Comparison of ENCODE assay signal across 22 cellular contexts in genomic region chr20:42152570-42152969, GRCh38.
"Had no signal": no experiment of that assay in that cellular context is flagged by ENCODE, and none has a peak within 500 bp of the region (broad histone marks: within the 10 kb centered on the region; RNA-seq: fewer than 3 reads in every experiment).

No MANE protein-coding gene starts in this region.

- DNase-seq: immature natural killer cell; left ventricle myocardium inferior; naive B cell; natural killer cell; nephron progenitor cell; occipital lobe; right lobe of liver; stimulated activated CD4-positive, alpha-beta T cell treated with anti-CD3 and anti-CD28 coated beads, Interleukin-12 subunit alpha, Interleukin-12 subunit beta, amount 100 ng/mL, for 4 hours; stimulated activated CD4-positive, alpha-beta T cell treated with anti-CD3 and anti-CD28 coated beads, Interleukin-15, amount 100 ng/mL, for 24 hours; stimulated activated CD4-positive, alpha-beta T cell treated with anti-CD3 and anti-CD28 coated beads, Interleukin-2, amount 100 ng/mL, for 24 hours; stimulated activated CD4-positive, alpha-beta T cell treated with anti-CD3 and anti-CD28 coated beads, Interleukin-4, amount 100 ng/mL, for 1 hour; stimulated activated naive B cell treated with anti-CD40 and anti-IgM and Interleukin-4, amounts not matched to agents 10 μg/mL and 1 μg/mL and 100 μg/mL, for 72 hours; stimulated activated naive CD8-positive, alpha-beta T cell treated with anti-CD3 and anti-CD28 coated beads, Interleukin-15, Interleukin-2, amounts not matched to agents 100 U/mL and 50 U/mL, for 24 hours; stomach; tibial artery; uterus had no signal

- H3K9me3 ChIP-seq: left ventricle myocardium inferior, neutrophil, right atrium auricular region, right lobe of liver, stomach, thoracic aorta, tibial artery, uterus had no signal

- H3K27me3 ChIP-seq: neural progenitor cell, neutrophil, right atrium auricular region, right lobe of liver, stomach, tibial artery, uterus had no signal

- H3K4me1 ChIP-seq: left ventricle myocardium inferior, neural progenitor cell, parathyroid adenoma, right atrium auricular region, right lobe of liver, stomach, tibial artery, uterus had no signal

- H3K36me3 ChIP-seq: left ventricle myocardium inferior, neural progenitor cell, neutrophil, right atrium auricular region, right lobe of liver, stomach, thoracic aorta, tibial artery, uterus had no signal

- H3K27ac ChIP-seq: left ventricle myocardium inferior, neural progenitor cell, neutrophil, parathyroid adenoma, right atrium auricular region, right lobe of liver, stomach, thoracic aorta, tibial artery, uterus had no signal

- ATAC-seq: natural killer cell; right lobe of liver; stimulated activated naive B cell treated with anti-CD40 and anti-IgM and Interleukin-4, amounts not matched to agents 10 μg/mL and 1 μg/mL and 100 μg/mL, for 72 hours; stimulated activated naive CD8-positive, alpha-beta T cell treated with anti-CD3 and anti-CD28 coated beads, Interleukin-15, Interleukin-2, amounts not matched to agents 100 U/mL and 50 U/mL, for 24 hours had no signal

- H3K4me3 ChIP-seq: left ventricle myocardium inferior, lung, neural progenitor cell, right atrium auricular region, right lobe of liver, stomach, thoracic aorta, tibial artery, uterus had no signal
